18 cellular contexts compared by ENCODE assay signal in genomic region chr7:76407718-76408117, GRCh38. TPM values are rescaled to one million over a fixed set of nuclear protein-coding genes. Genes with fewer than 3 reads are reported as not detected.
"Had no signal": no experiment of that assay in that cellular context is flagged by ENCODE, and none has a peak within 500 bp of the region (broad histone marks: within the 10 kb centered on the region; RNA-seq: fewer than 3 reads in every experiment).

No MANE protein-coding gene starts in this region.

- H3K9me3 Mint-ChIP-seq: naive thymus-derived CD8-positive, alpha-beta T cell had no signal

- ATAC-seq: esophagus mucosa; gastrocnemius medialis; left lobe of liver; mucosa of descending colon; naive thymus-derived CD8-positive, alpha-beta T cell had no signal

- H3K4me3 Mint-ChIP-seq: naive thymus-derived CD8-positive, alpha-beta T cell had no signal

- H3K27ac ChIP-seq: gastrocnemius medialis, right atrium auricular region, stomach, thoracic aorta, transverse colon had no signal

- H3K9me3 ChIP-seq: gastrocnemius medialis, mucosa of descending colon, right atrium auricular region, stomach, thoracic aorta, transverse colon had no signal

- H3K27me3 ChIP-seq: gastrocnemius medialis, right atrium auricular region, stomach, transverse colon had no signal

- H3K27me3 Mint-ChIP-seq: naive thymus-derived CD8-positive, alpha-beta T cell had no signal

- FAIRE-seq: endometrium, small intestine had no signal

- DNase-seq: effector memory CD4-positive, alpha-beta T cell; gastrocnemius medialis; islet precursor cell; mammary epithelial cell; mucosa of descending colon; posterior cingulate gyrus; small intestine; stimulated activated CD4-positive, alpha-beta T cell treated with anti-CD3 and anti-CD28 coated beads, Interleukin-12 subunit alpha, Interleukin-12 subunit beta, amount 100 ng/mL, for 4 hours; stimulated activated naive CD4-positive, alpha-beta T cell; stomach; substantia nigra; transverse colon had no signal

- H3K36me3 ChIP-seq: gastrocnemius medialis, right atrium auricular region, stomach, thoracic aorta, transverse colon had no signal

- H3K4me3 ChIP-seq: gastrocnemius medialis, mucosa of descending colon, right atrium auricular region, stomach, thoracic aorta, transverse colon had no signal

RNA-seq across cellular contexts. Expression of gene SSC4D, which starts 1.8 kb away (rescaled TPM):
- total RNA-seq: naive thymus-derived CD8-positive, alpha-beta T cell had no signal
